In the genomic region with DNA sequence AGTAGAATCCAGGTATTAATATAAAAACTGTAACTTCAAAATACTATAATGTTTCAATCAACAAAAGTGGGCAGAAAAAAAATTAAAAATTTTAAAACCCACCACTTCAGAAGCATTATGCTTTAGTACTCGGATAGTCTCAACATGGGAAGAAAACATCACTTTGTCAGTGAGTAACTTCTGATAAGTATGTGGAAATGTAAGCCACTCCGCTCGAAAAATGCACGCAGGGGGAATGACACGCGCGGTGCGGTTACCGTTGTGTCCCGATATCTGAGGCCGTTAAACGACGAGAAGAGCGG, we compare ENCODE assay signal across 1 cellular context.
TF ChIP-seq lines count a peak whose summit lies in the region.

No MANE protein-coding gene starts in this region.

TF ChIP-seq in K562, 482 proteins besides CTCF, POLR2A, EP300 and RAD21 (continues in another document):
- TF ChIP-seq, protein P1, sequence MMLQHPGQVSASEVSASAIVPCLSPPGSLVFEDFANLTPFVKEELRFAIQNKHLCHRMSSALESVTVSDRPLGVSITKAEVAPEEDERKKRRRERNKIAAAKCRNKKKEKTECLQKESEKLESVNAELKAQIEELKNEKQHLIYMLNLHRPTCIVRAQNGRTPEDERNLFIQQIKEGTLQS (IDR thresholded peaks at IDR 0.05), result no peak
- TF ChIP-seq, protein P1 (CRISPR knock-in tag; conservative IDR thresholded peaks at IDR 0.05), result no peak
- TF ChIP-seq ZNF3 (CRISPR knock-in tag; IDR thresholded peaks at IDR 0.05), result no peak
- TF ChIP-seq ZNF561 (CRISPR knock-in tag; conservative IDR thresholded peaks at IDR 0.05), result no peak
- TF ChIP-seq ZFX (CRISPR knock-in tag; IDR thresholded peaks at IDR 0.05), result no peak
- TF ChIP-seq TAL1 (IDR thresholded peaks at IDR 0.05), result no peak
- TF ChIP-seq, protein P2, sequence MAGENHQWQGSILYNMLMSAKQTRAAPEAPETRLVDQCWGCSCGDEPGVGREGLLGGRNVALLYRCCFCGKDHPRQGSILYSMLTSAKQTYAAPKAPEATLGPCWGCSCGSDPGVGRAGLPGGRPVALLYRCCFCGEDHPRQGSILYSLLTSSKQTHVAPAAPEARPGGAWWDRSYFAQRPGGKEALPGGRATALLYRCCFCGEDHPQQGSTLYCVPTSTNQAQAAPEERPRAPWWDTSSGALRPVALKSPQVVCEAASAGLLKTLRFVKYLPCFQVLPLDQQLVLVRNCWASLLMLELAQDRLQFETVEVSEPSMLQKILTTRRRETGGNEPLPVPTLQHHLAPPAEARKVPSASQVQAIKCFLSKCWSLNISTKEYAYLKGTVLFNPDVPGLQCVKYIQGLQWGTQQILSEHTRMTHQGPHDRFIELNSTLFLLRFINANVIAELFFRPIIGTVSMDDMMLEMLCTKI (IDR thresholded peaks at IDR 0.05; ENCODE audit: partially characterized antibody), result no peak
- TF ChIP-seq ZNF24 (IDR thresholded peaks at IDR 0.05), result no peak
- TF ChIP-seq, protein P3, sequence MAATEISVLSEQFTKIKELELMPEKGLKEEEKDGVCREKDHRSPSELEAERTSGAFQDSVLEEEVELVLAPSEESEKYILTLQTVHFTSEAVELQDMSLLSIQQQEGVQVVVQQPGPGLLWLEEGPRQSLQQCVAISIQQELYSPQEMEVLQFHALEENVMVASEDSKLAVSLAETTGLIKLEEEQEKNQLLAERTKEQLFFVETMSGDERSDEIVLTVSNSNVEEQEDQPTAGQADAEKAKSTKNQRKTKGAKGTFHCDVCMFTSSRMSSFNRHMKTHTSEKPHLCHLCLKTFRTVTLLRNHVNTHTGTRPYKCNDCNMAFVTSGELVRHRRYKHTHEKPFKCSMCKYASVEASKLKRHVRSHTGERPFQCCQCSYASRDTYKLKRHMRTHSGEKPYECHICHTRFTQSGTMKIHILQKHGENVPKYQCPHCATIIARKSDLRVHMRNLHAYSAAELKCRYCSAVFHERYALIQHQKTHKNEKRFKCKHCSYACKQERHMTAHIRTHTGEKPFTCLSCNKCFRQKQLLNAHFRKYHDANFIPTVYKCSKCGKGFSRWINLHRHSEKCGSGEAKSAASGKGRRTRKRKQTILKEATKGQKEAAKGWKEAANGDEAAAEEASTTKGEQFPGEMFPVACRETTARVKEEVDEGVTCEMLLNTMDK (IDR thresholded peaks at IDR 0.05; ENCODE audit: borderline replicate concordance, insufficient read depth, low read depth, low read length, poor library complexity, severe bottlenecking), result no peak
- TF ChIP-seq, protein P4, sequence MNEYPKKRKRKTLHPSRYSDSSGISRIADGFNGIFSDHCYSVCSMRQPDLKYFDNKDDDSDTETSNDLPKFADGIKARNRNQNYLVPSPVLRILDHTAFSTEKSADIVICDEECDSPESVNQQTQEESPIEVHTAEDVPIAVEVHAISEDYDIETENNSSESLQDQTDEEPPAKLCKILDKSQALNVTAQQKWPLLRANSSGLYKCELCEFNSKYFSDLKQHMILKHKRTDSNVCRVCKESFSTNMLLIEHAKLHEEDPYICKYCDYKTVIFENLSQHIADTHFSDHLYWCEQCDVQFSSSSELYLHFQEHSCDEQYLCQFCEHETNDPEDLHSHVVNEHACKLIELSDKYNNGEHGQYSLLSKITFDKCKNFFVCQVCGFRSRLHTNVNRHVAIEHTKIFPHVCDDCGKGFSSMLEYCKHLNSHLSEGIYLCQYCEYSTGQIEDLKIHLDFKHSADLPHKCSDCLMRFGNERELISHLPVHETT (CRISPR knock-in tag; conservative IDR thresholded peaks at IDR 0.05 in 1 of 2, IDR thresholded peaks at IDR 0.05 in 1 of 2), result peak in 1 of 2 experiments; percentile 79; a peak in 1 of 4 replicates
- TF ChIP-seq ARID1B (IDR thresholded peaks at IDR 0.05), result peak; percentile 28; the same call in 1 of the 2 replicates
- no peak for TF ChIP-seq HIVEP1 (CRISPR knock-in tag; IDR thresholded peaks at IDR 0.05)
- no peak for TF ChIP-seq HDAC2 (IDR thresholded peaks at IDR 0.05)
- TF ChIP-seq NELFE (IDR thresholded peaks at IDR 0.05; ENCODE audit: insufficient read depth, insufficient read length), result no peak
- TF ChIP-seq MTA1 (IDR thresholded peaks at IDR 0.05; ENCODE audit: borderline replicate concordance), result no peak
- no peak for TF ChIP-seq ZNF347 (CRISPR knock-in tag; IDR thresholded peaks at IDR 0.05; ENCODE audit: low read depth)
- no peak for TF ChIP-seq NRF1 (conservative IDR thresholded peaks at IDR 0.05 in 1 of 2, IDR thresholded peaks at IDR 0.05 in 1 of 2)
- peak; percentile 21; the same call in 1 of the 2 replicates for TF ChIP-seq FOXM1 (IDR thresholded peaks at IDR 0.05; ENCODE audit: low read depth)
- no peak for TF ChIP-seq FOXM1 (CRISPR knock-in tag; IDR thresholded peaks at IDR 0.05; ENCODE audit: low read depth)
- TF ChIP-seq, protein P5, sequence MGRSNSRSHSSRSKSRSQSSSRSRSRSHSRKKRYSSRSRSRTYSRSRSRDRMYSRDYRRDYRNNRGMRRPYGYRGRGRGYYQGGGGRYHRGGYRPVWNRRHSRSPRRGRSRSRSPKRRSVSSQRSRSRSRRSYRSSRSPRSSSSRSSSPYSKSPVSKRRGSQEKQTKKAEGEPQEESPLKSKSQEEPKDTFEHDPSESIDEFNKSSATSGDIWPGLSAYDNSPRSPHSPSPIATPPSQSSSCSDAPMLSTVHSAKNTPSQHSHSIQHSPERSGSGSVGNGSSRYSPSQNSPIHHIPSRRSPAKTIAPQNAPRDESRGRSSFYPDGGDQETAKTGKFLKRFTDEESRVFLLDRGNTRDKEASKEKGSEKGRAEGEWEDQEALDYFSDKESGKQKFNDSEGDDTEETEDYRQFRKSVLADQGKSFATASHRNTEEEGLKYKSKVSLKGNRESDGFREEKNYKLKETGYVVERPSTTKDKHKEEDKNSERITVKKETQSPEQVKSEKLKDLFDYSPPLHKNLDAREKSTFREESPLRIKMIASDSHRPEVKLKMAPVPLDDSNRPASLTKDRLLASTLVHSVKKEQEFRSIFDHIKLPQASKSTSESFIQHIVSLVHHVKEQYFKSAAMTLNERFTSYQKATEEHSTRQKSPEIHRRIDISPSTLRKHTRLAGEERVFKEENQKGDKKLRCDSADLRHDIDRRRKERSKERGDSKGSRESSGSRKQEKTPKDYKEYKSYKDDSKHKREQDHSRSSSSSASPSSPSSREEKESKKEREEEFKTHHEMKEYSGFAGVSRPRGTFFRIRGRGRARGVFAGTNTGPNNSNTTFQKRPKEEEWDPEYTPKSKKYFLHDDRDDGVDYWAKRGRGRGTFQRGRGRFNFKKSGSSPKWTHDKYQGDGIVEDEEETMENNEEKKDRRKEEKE (IDR thresholded peaks at IDR 0.05; ENCODE audit: borderline replicate concordance in 1 of 2, control insufficient read depth in 1 of 2, low read depth in 2 of 2, low read length in 1 of 2), result 0 out of 4 replicates have a peak, but pooled peaks of 1 of the 2 experiments have one; percentile 15
- TF ChIP-seq, protein P6, sequence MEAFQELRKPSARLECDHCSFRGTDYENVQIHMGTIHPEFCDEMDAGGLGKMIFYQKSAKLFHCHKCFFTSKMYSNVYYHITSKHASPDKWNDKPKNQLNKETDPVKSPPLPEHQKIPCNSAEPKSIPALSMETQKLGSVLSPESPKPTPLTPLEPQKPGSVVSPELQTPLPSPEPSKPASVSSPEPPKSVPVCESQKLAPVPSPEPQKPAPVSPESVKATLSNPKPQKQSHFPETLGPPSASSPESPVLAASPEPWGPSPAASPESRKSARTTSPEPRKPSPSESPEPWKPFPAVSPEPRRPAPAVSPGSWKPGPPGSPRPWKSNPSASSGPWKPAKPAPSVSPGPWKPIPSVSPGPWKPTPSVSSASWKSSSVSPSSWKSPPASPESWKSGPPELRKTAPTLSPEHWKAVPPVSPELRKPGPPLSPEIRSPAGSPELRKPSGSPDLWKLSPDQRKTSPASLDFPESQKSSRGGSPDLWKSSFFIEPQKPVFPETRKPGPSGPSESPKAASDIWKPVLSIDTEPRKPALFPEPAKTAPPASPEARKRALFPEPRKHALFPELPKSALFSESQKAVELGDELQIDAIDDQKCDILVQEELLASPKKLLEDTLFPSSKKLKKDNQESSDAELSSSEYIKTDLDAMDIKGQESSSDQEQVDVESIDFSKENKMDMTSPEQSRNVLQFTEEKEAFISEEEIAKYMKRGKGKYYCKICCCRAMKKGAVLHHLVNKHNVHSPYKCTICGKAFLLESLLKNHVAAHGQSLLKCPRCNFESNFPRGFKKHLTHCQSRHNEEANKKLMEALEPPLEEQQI (IDR thresholded peaks at IDR 0.05), result no peak
- TF ChIP-seq HMG20A (CRISPR knock-in tag; conservative IDR thresholded peaks at IDR 0.05), result no peak
- no peak for TF ChIP-seq SAFB2 (IDR thresholded peaks at IDR 0.05; ENCODE audit: borderline replicate concordance, low read depth, low read length, severe bottlenecking)
- TF ChIP-seq, protein P7, sequence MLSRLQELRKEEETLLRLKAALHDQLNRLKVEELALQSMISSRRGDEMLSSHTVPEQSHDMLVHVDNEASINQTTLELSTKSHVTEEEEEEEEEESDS (CRISPR knock-in tag; IDR thresholded peaks at IDR 0.05), result no peak
- TF ChIP-seq, protein P8, sequence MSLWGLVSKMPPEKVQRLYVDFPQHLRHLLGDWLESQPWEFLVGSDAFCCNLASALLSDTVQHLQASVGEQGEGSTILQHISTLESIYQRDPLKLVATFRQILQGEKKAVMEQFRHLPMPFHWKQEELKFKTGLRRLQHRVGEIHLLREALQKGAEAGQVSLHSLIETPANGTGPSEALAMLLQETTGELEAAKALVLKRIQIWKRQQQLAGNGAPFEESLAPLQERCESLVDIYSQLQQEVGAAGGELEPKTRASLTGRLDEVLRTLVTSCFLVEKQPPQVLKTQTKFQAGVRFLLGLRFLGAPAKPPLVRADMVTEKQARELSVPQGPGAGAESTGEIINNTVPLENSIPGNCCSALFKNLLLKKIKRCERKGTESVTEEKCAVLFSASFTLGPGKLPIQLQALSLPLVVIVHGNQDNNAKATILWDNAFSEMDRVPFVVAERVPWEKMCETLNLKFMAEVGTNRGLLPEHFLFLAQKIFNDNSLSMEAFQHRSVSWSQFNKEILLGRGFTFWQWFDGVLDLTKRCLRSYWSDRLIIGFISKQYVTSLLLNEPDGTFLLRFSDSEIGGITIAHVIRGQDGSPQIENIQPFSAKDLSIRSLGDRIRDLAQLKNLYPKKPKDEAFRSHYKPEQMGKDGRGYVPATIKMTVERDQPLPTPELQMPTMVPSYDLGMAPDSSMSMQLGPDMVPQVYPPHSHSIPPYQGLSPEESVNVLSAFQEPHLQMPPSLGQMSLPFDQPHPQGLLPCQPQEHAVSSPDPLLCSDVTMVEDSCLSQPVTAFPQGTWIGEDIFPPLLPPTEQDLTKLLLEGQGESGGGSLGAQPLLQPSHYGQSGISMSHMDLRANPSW (CRISPR knock-in tag; IDR thresholded peaks at IDR 0.05), result no peak
- no peak for TF ChIP-seq KDM2B (CRISPR knock-in tag; IDR thresholded peaks at IDR 0.05)
- TF ChIP-seq, protein P9, sequence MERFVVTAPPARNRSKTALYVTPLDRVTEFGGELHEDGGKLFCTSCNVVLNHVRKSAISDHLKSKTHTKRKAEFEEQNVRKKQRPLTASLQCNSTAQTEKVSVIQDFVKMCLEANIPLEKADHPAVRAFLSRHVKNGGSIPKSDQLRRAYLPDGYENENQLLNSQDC (CRISPR knock-in tag; IDR thresholded peaks at IDR 0.05), result no peak
- no peak for TF ChIP-seq ZNF212 (CRISPR knock-in tag; IDR thresholded peaks at IDR 0.05)
- TF ChIP-seq RNF2 (IDR thresholded peaks at IDR 0.05), result no peak
- no peak for TF ChIP-seq ZNF76 (CRISPR knock-in tag; IDR thresholded peaks at IDR 0.05; ENCODE audit: borderline replicate concordance)
